8 cellular contexts compared by ENCODE assay signal in the genomic region with DNA sequence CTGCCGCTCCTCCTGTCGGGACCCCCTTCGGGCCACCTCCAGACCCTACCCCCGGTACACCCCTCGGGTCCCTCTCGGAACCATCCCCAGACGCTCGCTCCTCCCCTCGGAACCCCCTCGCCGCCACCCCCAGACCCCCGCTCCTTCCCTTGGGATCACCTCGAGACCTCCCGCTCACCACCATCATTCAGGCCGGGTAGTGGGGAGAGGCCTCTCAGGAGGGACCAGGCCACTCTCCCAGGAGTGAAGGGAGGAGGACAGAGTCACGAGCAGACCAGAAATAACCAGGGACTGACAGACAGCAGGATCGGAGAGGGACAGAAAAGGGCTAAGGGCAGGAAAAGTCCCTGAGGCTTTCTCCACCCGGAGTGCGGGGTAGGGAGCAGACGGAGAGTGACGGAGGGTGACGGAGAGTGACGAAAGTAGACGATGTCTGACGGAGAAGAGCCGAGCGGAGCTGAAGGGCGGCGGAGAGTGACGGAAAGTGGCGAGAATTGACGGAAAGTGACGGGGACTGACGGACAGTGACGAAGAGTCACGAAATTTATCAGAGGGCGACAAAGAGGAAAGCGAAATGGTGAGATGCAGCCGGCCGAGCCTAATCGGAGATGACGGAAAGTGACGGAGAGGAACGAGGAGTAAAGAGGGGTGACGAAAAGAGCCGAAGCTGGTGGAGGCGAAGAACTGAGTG. TPM values are rescaled to one million over a fixed set of nuclear protein-coding genes. Genes with fewer than 3 reads are reported as not detected.
A peak's percentile ranks its signal among the peaks of the same experiment; 100 is the strongest.
DNase-seq lines count a peak whose midpoint lies in the region; ATAC-seq, FAIRE-seq and TF ChIP-seq lines count a peak whose summit lies in the region.
"Not testable (repeated sequence)": the region's sequence is repeated elsewhere in the genome, so short reads cannot be mapped to it uniquely, and the experiment has no call there.

No MANE protein-coding gene starts in this region.

- H2AFZ ChIP-seq in GM12878 (ENCODE audit: control insufficient read depth, low read depth, low read length), result not testable (repeated sequence)

- not testable (repeated sequence) for H3K4me2 ChIP-seq in A549; GM12878 (ENCODE audit: control insufficient read depth, insufficient read depth)

- not testable (repeated sequence) for H3K27ac ChIP-seq in A549; GM12878 (ENCODE audit: control insufficient read depth, insufficient read depth)

- TF ChIP-seq RAD21 in A549 (conservative IDR thresholded peaks at IDR 0.05 in 1 of 2, IDR thresholded peaks at IDR 0.05 in 1 of 2); GM12878 (IDR thresholded peaks at IDR 0.05; ENCODE audit: insufficient read depth, low read depth, low read length): not testable (repeated sequence)

- not testable (repeated sequence) for H3K4me1 Mint-ChIP-seq in naive B cell; progenitor cell of endocrine pancreas (ENCODE audit: low read depth)

- not testable (repeated sequence) for H3K9ac ChIP-seq in GM12878 (ENCODE audit: control insufficient read depth, insufficient read depth, low read length)

- H3K79me2 ChIP-seq in GM12878 (ENCODE audit: control insufficient read depth, insufficient read depth, low read length), result not testable (repeated sequence)

- not testable (repeated sequence) for TF ChIP-seq CTCF in A549 (IDR thresholded peaks at IDR 0.05); GM12878 (IDR thresholded peaks at IDR 0.05 in 2 of 3, conservative IDR thresholded peaks at IDR 0.05 in 1 of 3; ENCODE audit: control insufficient read depth in 2 of 3, extremely low read depth in 1 of 3, insufficient read depth in 1 of 3, low read depth in 3 of 3, low read length in 3 of 3); progenitor cell of endocrine pancreas (IDR thresholded peaks at IDR 0.05; ENCODE audit: unreplicated experiment)

- not testable (repeated sequence) for H3K27me3 Mint-ChIP-seq in naive B cell, progenitor cell of endocrine pancreas

- POLR2A ChIA-PET in A549 (lab: Yijun Ruan, JAX); GM12878 (lab: Charles Lee): not testable (repeated sequence)

- not testable (repeated sequence) for DNase-seq in A549 (ENCODE audit: low read depth in 1 of 2, low spot score in 1 of 2); GM12878 (ENCODE audit: low read depth, low spot score); left ventricle myocardium superior; naive B cell; progenitor cell of endocrine pancreas (ENCODE audit: low spot score, unreplicated experiment)

- TF ChIP-seq POLR2A in A549 (IDR thresholded peaks at IDR 0.05; ENCODE audit: low read length); GM12878 (IDR thresholded peaks at IDR 0.05; ENCODE audit: low read depth, low read length): not testable (repeated sequence)

- not testable (repeated sequence) for TF ChIP-seq EP300 in A549 (IDR thresholded peaks at IDR 0.05); GM12878 (IDR thresholded peaks at IDR 0.05; ENCODE audit: borderline replicate concordance in 1 of 2, control insufficient read depth in 1 of 2, low read depth in 2 of 2, low read length in 2 of 2)

- intact Hi-C loops in GM12878 (cut with micrococcal nuclease; ENCODE audit: unreplicated experiment); left ventricle myocardium superior (cut with micrococcal nuclease): not testable (repeated sequence)

- not testable (repeated sequence) for H3K36me3 ChIP-seq in GM12878 (ENCODE audit: control insufficient read depth in 2 of 2, insufficient read depth in 2 of 2, low read length in 1 of 2)

- not testable (repeated sequence) for BruUV-seq in GM12878 (replicated peaks; lab: Mats Ljungman, UMichigan)

- WGBS in A549 (ENCODE audit: missing lambda C conversion rate), result 55% methylated on average over 10 of the region's 47 CpGs
- no CpG with 5 or more reads among the region's 47 CpGs for WGBS in GM12878 (ENCODE audit: insufficient coverage, insufficient replicate concordance, low lambda C conversion rate, missing lambda C conversion rate)

- H3K4me3 Mint-ChIP-seq in naive B cell, result not testable (repeated sequence)
- H3K4me3 Mint-ChIP-seq in progenitor cell of endocrine pancreas (ENCODE audit: low read depth), result peak overlapping the region; percentile 76

- FAIRE-seq in A549 (lab: Jason Lieb, UNC); GM12878 (lab: Jason Lieb, UNC): not testable (repeated sequence)

- H3K4me3 ChIP-seq in A549, GM12878: not testable (repeated sequence)

- H3K27me3 ChIP-seq in GM12878 (replicated peaks in 1 of 2; ENCODE audit: control insufficient read depth in 2 of 2, insufficient read depth in 2 of 2, low read length in 1 of 2), result not testable (repeated sequence)

- H3K9me3 Mint-ChIP-seq in naive B cell; progenitor cell of endocrine pancreas (ENCODE audit: low read depth): not testable (repeated sequence)

- SMC1A ChIA-PET in GM12878 (lab: Charles Lee; ENCODE audit: uncharacterized antibody, unreplicated experiment), result not testable (repeated sequence)

- not testable (repeated sequence) for H3K9me3 ChIP-seq in A549; GM12878 (replicated peaks; ENCODE audit: control insufficient read depth, insufficient read depth, low read length)

- not testable (repeated sequence) for H3K4me1 ChIP-seq in A549; GM12878 (ENCODE audit: control insufficient read depth, insufficient read depth, low read length)

- RAD21 ChIA-PET in GM12878 (lab: Charles Lee; ENCODE audit: unreplicated experiment), result not testable (repeated sequence)

- H3K36me3 Mint-ChIP-seq in naive B cell; progenitor cell of endocrine pancreas (ENCODE audit: insufficient read depth): not testable (repeated sequence)

- CTCF ChIA-PET in A549 (lab: Yijun Ruan, JAX); GM12878 (lab: Yijun Ruan, JAX): not testable (repeated sequence)

- H3K27ac Mint-ChIP-seq in naive B cell, result not testable (repeated sequence)
- peak overlapping the region; percentile 86 for H3K27ac Mint-ChIP-seq in progenitor cell of endocrine pancreas

- ATAC-seq in A549, result peak; percentile 37 to 63; a peak in 5 of 6 replicates
- peak; percentile 61 for ATAC-seq in GM19372 (IDR thresholded peaks at IDR 0.05; ENCODE audit: low read depth, unreplicated experiment)
- peak; percentile 83 for ATAC-seq in HG02938 (IDR thresholded peaks at IDR 0.05; ENCODE audit: unreplicated experiment)
- ATAC-seq in SK-N-SH treated with all-trans-retinoic acid at 6 μM for 48 hours, result peak; percentile 87
- peak; percentile 38; the same call in 1 of the 3 replicates for ATAC-seq in GM12878
- peak; percentile 76 for ATAC-seq in left ventricle myocardium superior
- peak; percentile 79 to 80 for ATAC-seq in naive B cell (ENCODE audit: low read depth in 2 of 2)

- in situ Hi-C loops in GM12878 (cut with MboI), result not testable (repeated sequence)

- not testable (repeated sequence) for H4K20me1 ChIP-seq in GM12878 (ENCODE audit: control insufficient read depth, insufficient read depth)

RNA-seq across cellular contexts. Expression of a gene that starts 54.6 kb away (rescaled TPM):
- polyA plus RNA-seq in A549 (2011; rRNA removed) (67.9 and 87.0 TPM in 2 replicates), A549 (2017; fragmentation: RNase III; extraction: RNeasy Plus Mini Kit Qiagen cat#74134 plus additional on column Dnase treatment) (60.7 to 70.3 TPM (median 64.6 TPM) in 3 replicates), GM12878 (2011; rRNA removed) (24.7 and 49.7 TPM in 2 replicates), GM12878 (2014; fragmentation: Illumina TruSeq; extraction: Trizol) (12.5 and 21.2 TPM in 2 replicates), GM12878 (2014; fragmentation: Nextera tagmentation; extraction: Ambion mirVana) (1 to 10 TPM; 2.4 to 3.4 TPM), GM12878 (2014; rRNA removed) (49.7 and 49.8 TPM in 2 replicates), GM12878 (2016; fragmentation: Nextera tagmentation; extraction: Ambion mirVana) (10 to 100 TPM; 11.2 to 11.6 TPM), naive B cell (ENCODE audit: low read depth in 6 of 6) (1 to 10 TPM in 5 of 6 donors, not detected in 1; 2.6 to 6.5 (median 4.8) TPM)
- 80.7 and 97.7 TPM in 2 replicates for polyA plus RNA-seq in A549 (2012; cell fraction: cytosol; rRNA removed)
- polyA plus RNA-seq in A549 (2012; cell fraction: nucleus; rRNA removed), result 200 and 211 TPM in 2 replicates
- 101 and 220 TPM in 2 replicates for polyA minus RNA-seq in A549 (2011; rRNA and poly(A)+ RNA removed)
- total RNA-seq in GM12878 (2013; cell fraction: nucleolus; rRNA removed), result 66.9 and 72.5 TPM in 2 replicates
- total RNA-seq in GM12878 (2014; rRNA removed) (23.6 and 28.8 TPM in 2 replicates), GM12878 (2014; rRNA removed; fragmentation: Illumina TruSeq; extraction: Trizol) (12.2 and 14.8 TPM in 2 replicates), GM12878 (2021) (27.5 and 28.6 TPM in 2 replicates), left ventricle myocardium superior (6.8 TPM), progenitor cell of endocrine pancreas (52.3 and 55.6 TPM in 2 replicates)
- polyA plus RNA-seq in GM12878 (2011; ENCODE audit: low read depth), result 16.7 TPM
- polyA plus RNA-seq in GM12878 (2011; cell fraction: cytosol; rRNA removed), result 65.3 and 73.9 TPM in 2 replicates
- polyA plus RNA-seq in GM12878 (2011; cell fraction: nucleus; rRNA removed), result 128 and 175 TPM in 2 replicates
- 28.7 and 35.2 TPM in 2 replicates for polyA plus RNA-seq in GM12878 (2012)
- 46.4 and 79.6 TPM in 2 replicates for polyA minus RNA-seq in GM12878 (2011; rRNA and poly(A)+ RNA removed)
- polyA minus RNA-seq in GM12878 (2011; cell fraction: cytosol; rRNA and poly(A)+ RNA removed), result 37.4 and 40.9 TPM in 2 replicates
- 21.3 and 30.1 TPM in 2 replicates for polyA minus RNA-seq in GM12878 (2011; cell fraction: nucleus; rRNA and poly(A)+ RNA removed)
